8 cellular contexts compared by ENCODE assay signal in genomic region chr19:12417273-12417672, GRCh38. TPM values are rescaled to one million over a fixed set of nuclear protein-coding genes. Genes with fewer than 3 reads are reported as not detected.
DNase-seq lines count a peak whose midpoint lies in the region; ATAC-seq, FAIRE-seq and TF ChIP-seq lines count a peak whose summit lies in the region.
"Not testable (repeated sequence)": the region's sequence is repeated elsewhere in the genome, so short reads cannot be mapped to it uniquely, and the experiment has no call there.
"Had no signal": no experiment of that assay in that cellular context is flagged by ENCODE, and none has a peak within 500 bp of the region (broad histone marks: within the 10 kb centered on the region; RNA-seq: fewer than 3 reads in every experiment).

No MANE protein-coding gene starts in this region.

- H3K9me3 ChIP-seq in HEK293 (ENCODE audit: control insufficient read depth, insufficient read depth, low read depth, low read length); K562 (replicated peaks; ENCODE audit: control insufficient read depth, insufficient read depth, low read depth, low read length): not testable (repeated sequence)
- peaks cover 14% of the 10 kb centered on the region for H3K9me3 ChIP-seq in trophoblast cell (ENCODE audit: insufficient read depth, low read depth, low read length)

- TF ChIP-seq EP300 in K562 (IDR thresholded peaks at IDR 0.05; ENCODE audit: low read length): not testable (repeated sequence)

- not testable (repeated sequence) for H3K79me1 ChIP-seq in mesendoderm (ENCODE audit: low read length); trophoblast cell (ENCODE audit: low read length)

- not testable (repeated sequence) for H4K5ac ChIP-seq in mesendoderm (ENCODE audit: low read length)

- H2BK15ac ChIP-seq in mesendoderm (replicated peaks; ENCODE audit: low read depth): not testable (repeated sequence)

- H3K27ac Mint-ChIP-seq in GM23338; endothelial cell (ENCODE audit: unreplicated experiment): not testable (repeated sequence)

- in situ Hi-C loops in K562 (cut with MboI): not testable (repeated sequence)

- peak; percentile 8 for DNase-seq in ELF-1 (ENCODE audit: low read depth, low spot score)
- DNase-seq in GM23338 (ENCODE audit: low spot score): peak; percentile 16
- DNase-seq in K562 (ENCODE audit: extremely low read depth in 1 of 4, low spot score in 3 of 4); endothelial cell (ENCODE audit: low spot score): not testable (repeated sequence)
- DNase-seq in mesendoderm: peak; percentile 29
- peak; percentile 3 to 31 for DNase-seq in trophoblast cell

- not testable (repeated sequence) for H3K9me1 ChIP-seq in K562 (ENCODE audit: control insufficient read depth, insufficient read depth, low read length)

- H3K9me2 ChIP-seq in GM23338 (ENCODE audit: insufficient read depth): not testable (repeated sequence)

- not testable (repeated sequence) for H4K12ac ChIP-seq in trophoblast cell (ENCODE audit: low read depth, low read length)

- not testable (repeated sequence) for ATAC-seq in GM23338, K562

- H2AFZ ChIP-seq in GM23338; K562 (ENCODE audit: low read depth, low read length); trophoblast cell (ENCODE audit: insufficient read depth, low read length, poor library complexity): not testable (repeated sequence)

- not testable (repeated sequence) for H3K4me1 Mint-ChIP-seq in GM23338; endothelial cell (ENCODE audit: unreplicated experiment)

- H2BK120ac ChIP-seq in mesendoderm (ENCODE audit: low read depth, low read length); trophoblast cell (ENCODE audit: insufficient read depth, low read length, poor library complexity): not testable (repeated sequence)

- not testable (repeated sequence) for H3F3A ChIP-seq in GM23338 (replicated peaks; ENCODE audit: low read depth)

- intact Hi-C loops in K562 (cut with micrococcal nuclease): not testable (repeated sequence)

- 2% methylated on average over 4 of the region's 5 CpGs for WGBS in K562 (ENCODE audit: insufficient coverage, low coverage, missing lambda C conversion rate)
- WGBS in mesendoderm (ENCODE audit: extremely low coverage, insufficient coverage, low lambda C conversion rate): no CpG with 5 or more reads among the region's 5 CpGs
- WGBS in trophoblast cell (ENCODE audit: extremely low coverage, insufficient coverage, insufficient read length): no CpG with 5 or more reads among the region's 5 CpGs

- H4K91ac ChIP-seq in trophoblast cell (ENCODE audit: low read depth, low read length): not testable (repeated sequence)

- H2AK5ac ChIP-seq in mesendoderm (ENCODE audit: low read length); trophoblast cell (ENCODE audit: low read length): not testable (repeated sequence)

- not testable (repeated sequence) for H2BK5ac ChIP-seq in mesendoderm (ENCODE audit: low read length); trophoblast cell (ENCODE audit: low read depth, low read length, poor library complexity)

- not testable (repeated sequence) for H2BK12ac ChIP-seq in trophoblast cell (ENCODE audit: low read length)

- H3K9me3 Mint-ChIP-seq in GM23338 (peaks cover 88% of the 10 kb centered on the region), endothelial cell (ENCODE audit: unreplicated experiment) (peaks cover 17% of the 10 kb centered on the region)

- H3K56ac ChIP-seq in mesendoderm (ENCODE audit: low read length): not testable (repeated sequence)

- CTCF ChIA-PET in HEK293 (lab: Yijun Ruan, JAX); K562 (lab: Yijun Ruan, JAX; ENCODE audit: low intra/inter-chr PET ratio): not testable (repeated sequence)

- not testable (repeated sequence) for H3K4me3 ChIP-seq in GM23338; HEK293 (ENCODE audit: low read depth, low read length); K562; mesendoderm (ENCODE audit: low read length); trophoblast cell (ENCODE audit: low read depth, low read length)

- not testable (repeated sequence) for H3K27me3 ChIP-seq in GM23338 (ENCODE audit: insufficient read depth); K562 (ENCODE audit: control insufficient read depth in 2 of 2, insufficient read depth in 2 of 2, low read length in 2 of 2); mesendoderm (ENCODE audit: insufficient read depth, low read length, poor library complexity); trophoblast cell (ENCODE audit: insufficient read depth, low read length)

- POLR2A ChIA-PET in HEK293 (lab: Yijun Ruan, JAX); K562 (lab: Yijun Ruan, JAX): not testable (repeated sequence)

- H4K8ac ChIP-seq in mesendoderm (ENCODE audit: low read depth, low read length); trophoblast cell (ENCODE audit: low read depth, low read length): not testable (repeated sequence)

- TF ChIP-seq RAD21 in K562 (CRISPR knock-in tag; conservative IDR thresholded peaks at IDR 0.05 in 1 of 2, IDR thresholded peaks at IDR 0.05 in 1 of 2): not testable (repeated sequence)

- not testable (repeated sequence) for TF ChIP-seq CTCF in GM23338 (conservative IDR thresholded peaks at IDR 0.05; ENCODE audit: low read depth in 2 of 2); HEK293 (tag by site-specific recombination; IDR thresholded peaks at IDR 0.05); K562 (IDR thresholded peaks at IDR 0.05 in 2 of 3, conservative IDR thresholded peaks at IDR 0.05 in 1 of 3; ENCODE audit: insufficient read depth in 2 of 3, low read depth in 1 of 3, low read length in 3 of 3); endothelial cell (IDR thresholded peaks at IDR 0.05; ENCODE audit: unreplicated experiment)

- H3K23ac ChIP-seq in mesendoderm (ENCODE audit: low read length); trophoblast cell (ENCODE audit: low read length): not testable (repeated sequence)

- not testable (repeated sequence) for H3K79me2 ChIP-seq in GM23338 (replicated peaks; ENCODE audit: insufficient read depth); K562 (ENCODE audit: control insufficient read depth, insufficient read depth, low read length); mesendoderm (ENCODE audit: control insufficient read depth, insufficient read depth, low read length); trophoblast cell (ENCODE audit: control insufficient read depth, insufficient read depth, low read length, poor library complexity)

- H3K36me3 Mint-ChIP-seq in GM23338 (ENCODE audit: low read depth) (peaks cover 59% of the 10 kb centered on the region), endothelial cell (ENCODE audit: low read depth, unreplicated experiment) (peaks cover 71% of the 10 kb centered on the region)

- not testable (repeated sequence) for H4K20me1 ChIP-seq in GM23338 (replicated peaks; ENCODE audit: insufficient read depth); K562 (replicated peaks; ENCODE audit: control insufficient read depth, insufficient read depth, low read length)

- H3K4me2 ChIP-seq in GM23338; K562 (ENCODE audit: insufficient read depth, low read length); mesendoderm (ENCODE audit: low read length); trophoblast cell (ENCODE audit: low read length): not testable (repeated sequence)

- not testable (repeated sequence) for H3K4me3 Mint-ChIP-seq in GM23338
- peak overlapping the region; percentile 15 for H3K4me3 Mint-ChIP-seq in endothelial cell (ENCODE audit: unreplicated experiment)

- TF ChIP-seq POLR2A in K562 (conservative IDR thresholded peaks at IDR 0.05): not testable (repeated sequence)

- not testable (repeated sequence) for H3K36me3 ChIP-seq in GM23338 (ENCODE audit: insufficient read depth); HEK293 (ENCODE audit: control insufficient read depth in 2 of 2, insufficient read depth in 1 of 2, low read length in 2 of 2); K562 (ENCODE audit: control insufficient read depth, insufficient read depth, low read length); mesendoderm (ENCODE audit: control insufficient read depth, insufficient read depth, low read length); trophoblast cell (ENCODE audit: control insufficient read depth in 1 of 2, insufficient read depth in 2 of 2, low read length in 2 of 2)

- BruUV-seq in K562 (replicated peaks; lab: Mats Ljungman, UMichigan): not testable (repeated sequence)

- H3K4ac ChIP-seq in mesendoderm (ENCODE audit: low read depth, low read length); trophoblast cell (ENCODE audit: low read depth, low read length): not testable (repeated sequence)

- not testable (repeated sequence) for FAIRE-seq in K562 (lab: Jason Lieb, UNC)

- H3K14ac ChIP-seq in trophoblast cell (ENCODE audit: low read length): not testable (repeated sequence)

- H3K9ac ChIP-seq in K562 (ENCODE audit: insufficient read depth in 1 of 2, low read depth in 2 of 2, low read length in 2 of 2); mesendoderm (ENCODE audit: low read length); trophoblast cell (ENCODE audit: low read length): not testable (repeated sequence)

- not testable (repeated sequence) for H3K27ac ChIP-seq in GM23338 (ENCODE audit: low read depth); HEK293 (ENCODE audit: extremely low read depth, low read depth, low read length); K562 (ENCODE audit: extremely low read depth, low read depth, low read length); mesendoderm (ENCODE audit: low read depth, low read length); trophoblast cell (ENCODE audit: low read depth, low read length)

- not testable (repeated sequence) for H3K4me1 ChIP-seq in GM23338 (ENCODE audit: insufficient read depth); HEK293 (ENCODE audit: control insufficient read depth, insufficient read depth, low read length); K562 (replicated peaks in 1 of 2; ENCODE audit: control insufficient read depth in 2 of 2, insufficient read depth in 2 of 2, low read length in 2 of 2); mesendoderm (ENCODE audit: control insufficient read depth, low read depth, low read length); trophoblast cell (ENCODE audit: control insufficient read depth in 1 of 2, insufficient read depth in 2 of 2, low read length in 2 of 2)

- H3K27me3 Mint-ChIP-seq in GM23338 (ENCODE audit: insufficient read depth, low read depth, poor library complexity); endothelial cell (ENCODE audit: unreplicated experiment): not testable (repeated sequence)

- H3K18ac ChIP-seq in mesendoderm (ENCODE audit: low read length); trophoblast cell (ENCODE audit: low read length): not testable (repeated sequence)

RNA-seq across cellular contexts. Expression of gene ZNF799, which starts 16.2 kb away (rescaled TPM):
- total RNA-seq in GM23338 (2014; rRNA removed; shearing (Covaris generic)): 5.3 and 5.7 TPM in 2 replicates
- polyA plus RNA-seq in GM23338 (2016; fragmentation: Nextera tagmentation; extraction: Ambion mirVana) (3.7 and 4.1 TPM in 2 replicates), K562 (2011; rRNA removed) (3.4 and 4.5 TPM in 2 replicates), K562 (2014; fragmentation: Illumina TruSeq; extraction: Trizol) (2.7 and 3.1 TPM in 2 replicates), K562 (2014; fragmentation: Nextera tagmentation; extraction: Ambion mirVana) (1 to 10 TPM in 1 of 2 experiments, under 1 TPM in 1; 0.63 to 2.2 TPM), K562 (2014; rRNA removed) (1.6 and 2.1 TPM in 2 replicates)
- total RNA-seq in K562 (2011; cell fraction: chromatin; rRNA removed; ENCODE audit: low replicate concordance): 5.8 and 13.9 TPM in 2 replicates
- total RNA-seq in K562 (2011; cell fraction: nucleolus; rRNA removed): 4.0 and 5.3 TPM in 2 replicates
- total RNA-seq in K562 (2011; cell fraction: nucleoplasm; rRNA removed): 7.4 and 10.2 TPM in 2 replicates
- total RNA-seq in K562 (2014; rRNA removed) (2.7 and 3.2 TPM in 2 replicates), K562 (2014; rRNA removed; fragmentation: Illumina TruSeq; extraction: Trizol) (4.6 TPM in 2 replicates), K562 (2015; rRNA removed; fragmentation: Illumina TruSeq; extraction: Trizol) (4.5 and 5.5 TPM in 2 replicates), K562 (2021) (2.9 and 3.6 TPM in 2 replicates), endothelial cell (ENCODE audit: unreplicated experiment) (4.9 TPM)
- polyA plus RNA-seq in K562 (2011; cell fraction: cytosol; rRNA removed): 0.63 and 1.3 TPM in 2 replicates
- polyA plus RNA-seq in K562 (2011; cell fraction: nucleus; rRNA removed): 2.8 and 3.9 TPM in 2 replicates
- polyA plus RNA-seq in K562 (2012): 2.2 and 3.1 TPM in 2 replicates
- polyA minus RNA-seq in K562 (2011; rRNA and poly(A)+ RNA removed): 6.7 and 7.9 TPM in 2 replicates
- 1.3 and 2.5 TPM in 2 replicates for polyA minus RNA-seq in K562 (2011; cell fraction: cytosol; rRNA and poly(A)+ RNA removed)
- polyA minus RNA-seq in K562 (2011; cell fraction: nucleus; rRNA and poly(A)+ RNA removed): 3.4 and 6.8 TPM in 2 replicates
- 1.4 TPM for polyA plus RNA-seq in mesendoderm (2013, experiment 1 of 2)
- 1.3 TPM for polyA plus RNA-seq in mesendoderm (2013, experiment 2 of 2)
- polyA plus RNA-seq in trophoblast cell (2013): 2.9 and 3.2 TPM in 2 replicates

RNA-seq across cellular contexts. Expression of gene ZNF443, which starts 23.5 kb away (rescaled TPM):
- total RNA-seq in GM23338 (2014; rRNA removed; shearing (Covaris generic)): 9.6 and 10.0 TPM in 2 replicates
- polyA plus RNA-seq in GM23338 (2016; fragmentation: Nextera tagmentation; extraction: Ambion mirVana): 4.3 and 5.4 TPM in 2 replicates
- total RNA-seq in K562 (2011; cell fraction: chromatin; rRNA removed; ENCODE audit: low replicate concordance): 4.7 and 14.6 TPM in 2 replicates
- total RNA-seq in K562 (2011; cell fraction: nucleolus; rRNA removed): 2.7 and 4.1 TPM in 2 replicates
- total RNA-seq in K562 (2011; cell fraction: nucleoplasm; rRNA removed): 3.9 and 4.6 TPM in 2 replicates
- total RNA-seq in K562 (2014; rRNA removed): 1.4 and 1.7 TPM in 2 replicates
- total RNA-seq in K562 (2014; rRNA removed; fragmentation: Illumina TruSeq; extraction: Trizol): 4.9 and 5.2 TPM in 2 replicates
- total RNA-seq in K562 (2015; rRNA removed; fragmentation: Illumina TruSeq; extraction: Trizol): 3.8 and 4.1 TPM in 2 replicates
- 2.2 and 2.8 TPM in 2 replicates for total RNA-seq in K562 (2021)
- polyA plus RNA-seq in K562 (2011; rRNA removed): 3.2 and 4.1 TPM in 2 replicates
- 0.55 and 1.1 TPM in 2 replicates for polyA plus RNA-seq in K562 (2011; cell fraction: cytosol; rRNA removed)
- 2.2 and 2.9 TPM in 2 replicates for polyA plus RNA-seq in K562 (2011; cell fraction: nucleus; rRNA removed)
- 1.4 and 2.2 TPM in 2 replicates for polyA plus RNA-seq in K562 (2012)
- polyA plus RNA-seq in K562 (2014; fragmentation: Illumina TruSeq; extraction: Trizol): 2.1 and 2.5 TPM in 2 replicates
- polyA plus RNA-seq in K562 (2014; fragmentation: Nextera tagmentation; extraction: Ambion mirVana): 1 to 10 TPM; 2.0 to 4.0 TPM
- 0.77 and 1.5 TPM in 2 replicates for polyA plus RNA-seq in K562 (2014; rRNA removed)
- polyA minus RNA-seq in K562 (2011; rRNA and poly(A)+ RNA removed): 6.8 and 8.4 TPM in 2 replicates
- 1.6 and 1.7 TPM in 2 replicates for polyA minus RNA-seq in K562 (2011; cell fraction: cytosol; rRNA and poly(A)+ RNA removed)
- polyA minus RNA-seq in K562 (2011; cell fraction: nucleus; rRNA and poly(A)+ RNA removed): 2.8 and 6.9 TPM in 2 replicates
- total RNA-seq in endothelial cell (ENCODE audit: unreplicated experiment): 7.3 TPM
- 2.3 TPM for polyA plus RNA-seq in mesendoderm (2013, experiment 1 of 2)
- 2.5 TPM for polyA plus RNA-seq in mesendoderm (2013, experiment 2 of 2)
- 2.8 and 3.0 TPM in 2 replicates for polyA plus RNA-seq in trophoblast cell (2013)

RNA-seq across cellular contexts. Expression of gene ZNF442, which starts 51.8 kb away (rescaled TPM):
- 1.0 and 3.6 TPM in 2 replicates for total RNA-seq in GM23338 (2014; rRNA removed; shearing (Covaris generic))
- polyA plus RNA-seq in GM23338 (2016; fragmentation: Nextera tagmentation; extraction: Ambion mirVana) (0.71 and 1.2 TPM in 2 replicates), K562 (2011; rRNA removed) (4.7 and 5.2 TPM in 2 replicates), K562 (2014; fragmentation: Illumina TruSeq; extraction: Trizol) (2.5 TPM in 2 replicates), K562 (2014; fragmentation: Nextera tagmentation; extraction: Ambion mirVana) (1 to 10 TPM; 3.1 to 5.5 TPM), K562 (2014; rRNA removed) (1.7 and 2.6 TPM in 2 replicates)
- total RNA-seq in K562 (2011; cell fraction: chromatin; rRNA removed; ENCODE audit: low replicate concordance): 5.8 and 20.6 TPM in 2 replicates
- 5.2 and 6.2 TPM in 2 replicates for total RNA-seq in K562 (2011; cell fraction: nucleolus; rRNA removed)
- total RNA-seq in K562 (2011; cell fraction: nucleoplasm; rRNA removed): 5.9 and 6.8 TPM in 2 replicates
- total RNA-seq in K562 (2014; rRNA removed) (3.9 and 5.2 TPM in 2 replicates), K562 (2014; rRNA removed; fragmentation: Illumina TruSeq; extraction: Trizol) (7.0 and 7.1 TPM in 2 replicates), K562 (2015; rRNA removed; fragmentation: Illumina TruSeq; extraction: Trizol) (4.9 and 5.5 TPM in 2 replicates), K562 (2021) (3.4 and 4.1 TPM in 2 replicates), endothelial cell (ENCODE audit: unreplicated experiment) (4.0 TPM)
- 0.39 and 1.4 TPM in 2 replicates for polyA plus RNA-seq in K562 (2011; cell fraction: cytosol; rRNA removed)
- polyA plus RNA-seq in K562 (2011; cell fraction: nucleus; rRNA removed): 2.8 and 3.0 TPM in 2 replicates
- polyA plus RNA-seq in K562 (2012): 1.8 and 3.4 TPM in 2 replicates
- polyA minus RNA-seq in K562 (2011; rRNA and poly(A)+ RNA removed): 10.8 and 16.2 TPM in 2 replicates
- polyA minus RNA-seq in K562 (2011; cell fraction: cytosol; rRNA and poly(A)+ RNA removed): 1.8 and 4.4 TPM in 2 replicates
- 1.2 and 3.6 TPM in 2 replicates for polyA minus RNA-seq in K562 (2011; cell fraction: nucleus; rRNA and poly(A)+ RNA removed)
- polyA plus RNA-seq in mesendoderm (2013, experiment 1 of 2): 0.46 TPM
- polyA plus RNA-seq in mesendoderm (2013, experiment 2 of 2): 0.43 TPM
- 0.32 and 0.51 TPM in 2 replicates for polyA plus RNA-seq in trophoblast cell (2013)
- polyA plus RNA-seq: A549 had no signal
